ENCODE assay signal across 1 cellular context in genomic region chr3:156723182-156723619, GRCh38.
TF ChIP-seq lines count a peak whose summit lies in the region.

No MANE protein-coding gene starts in this region.

TF ChIP-seq in IMR-90, 13 proteins besides CTCF, POLR2A, EP300 and RAD21 (continued from another document):
- TF ChIP-seq NFE2L2 (IDR thresholded peaks at IDR 0.05; ENCODE audit: low read depth, low read length) (no peak), ELK1 (IDR thresholded peaks at IDR 0.05; ENCODE audit: borderline replicate concordance, low read depth, low read length) (no peak), CEBPB (IDR thresholded peaks at IDR 0.05; ENCODE audit: low read depth, low read length) (no peak), MXI1 (IDR thresholded peaks at IDR 0.05; ENCODE audit: borderline replicate concordance, low read depth, low read length) (no peak), MAFK (IDR thresholded peaks at IDR 0.05; ENCODE audit: low read depth, low read length) (no peak)
